ENCODE assay signal across 31 cellular contexts in genomic region chr15:96768435-96768789, GRCh38.
"Had no signal": no experiment of that assay in that cellular context is flagged by ENCODE, and none has a peak within 500 bp of the region (broad histone marks: within the 10 kb centered on the region; RNA-seq: fewer than 3 reads in every experiment).

No MANE protein-coding gene starts in this region.

- H3K9me3 ChIP-seq: SJCRH30 had no signal

- H3K4me1 ChIP-seq: SJCRH30 had no signal

- H3K9me3 Mint-ChIP-seq: activated CD4-positive, alpha-beta T cell treated with anti-CD3 and anti-CD28 coated beads, Interleukin-2, amount 10 ng/mL, durations not matched to agents 7 days and 5 days; activated naive CD4-positive, alpha-beta T cell treated with anti-CD3 and anti-CD28 coated beads, Interleukin-2, amount 10 ng/mL, durations not matched to agents 7 days and 5 days; activated naive CD8-positive, alpha-beta T cell treated with anti-CD3 and anti-CD28 coated beads for 36 hours; activated T-cell treated with anti-CD3 and anti-CD28 coated beads, Interleukin-2, amount 50 U/mL, for 24 hours; activated T-helper 2 cell treated with anti-CD3 and anti-CD28 coated beads, Interferon-gamma antibody, Interleukin-2, Interleukin-4, amounts not matched to agents 10 μg/mL and 5 μg/mL and 100 μg/mL, durations not matched to agents 14 hours and 24 hours and 36 hours; central memory CD8-positive, alpha-beta T cell had no signal

- H3K4me3 Mint-ChIP-seq: activated CD4-positive, alpha-beta T cell treated with anti-CD3 and anti-CD28 coated beads for 36 hours; activated CD4-positive, alpha-beta T cell treated with anti-CD3 and anti-CD28 coated beads, Interleukin-2, amount 10 ng/mL, durations not matched to agents 7 days and 5 days; activated CD8-positive, alpha-beta T cell treated with anti-CD3 and anti-CD28 coated beads, Interleukin-2, amount 10 ng/mL, durations not matched to agents 7 days and 5 days; activated naive CD4-positive, alpha-beta T cell treated with anti-CD3 and anti-CD28 coated beads, Interleukin-2, amount 10 ng/mL, durations not matched to agents 7 days and 5 days; activated naive CD8-positive, alpha-beta T cell treated with anti-CD3 and anti-CD28 coated beads for 36 hours; activated T-cell treated with anti-CD3 and anti-CD28 coated beads, Interleukin-2, amount 50 U/mL, for 24 hours; central memory CD8-positive, alpha-beta T cell; T-helper 1 cell treated with Interleukin-12 subunit alpha and Interleukin-12 subunit beta and Interleukin-4 antibody, amounts not matched to agents 30 μg/mL and 1 μg/mL, for 36 hours; T-helper 2 cell treated with Interferon-gamma antibody and Interleukin-4, amounts not matched to agents 5 μg/mL and 100 μg/mL, for 36 hours; WTC11 had no signal

- H3K4me3 ChIP-seq: K562, SJCRH30, SK-N-MC had no signal

- H3K36me3 ChIP-seq: brain microvascular endothelial cell, SJCRH30 had no signal

- DNase-seq: activated CD4-positive, alpha-beta T cell treated with anti-CD3 and anti-CD28 coated beads for 36 hours; activated CD4-positive, alpha-beta T cell treated with anti-CD3 and anti-CD28 coated beads, Interleukin-2, amount 10 ng/mL, durations not matched to agents 7 days and 5 days; activated CD4-positive, alpha-beta T cell treated with anti-CD3 and anti-CD28 coated beads, Interleukin-2, amount 50 U/mL, for 48 hours; activated CD8-positive, alpha-beta T cell treated with anti-CD3 and anti-CD28 coated beads, Interleukin-2, amount 10 ng/mL, durations not matched to agents 7 days and 5 days; activated gamma-delta T cell treated with Interleukin-2 at 50 U/mL for 16 hours; activated naive CD4-positive, alpha-beta T cell treated with anti-CD3 and anti-CD28 coated beads, Interleukin-2, amount 10 ng/mL, durations not matched to agents 7 days and 5 days; activated naive CD8-positive, alpha-beta T cell treated with anti-CD3 and anti-CD28 coated beads for 36 hours; activated T-cell treated with anti-CD3 and anti-CD28 coated beads, Interleukin-2, amount 50 U/mL, for 24 hours; amniotic stem cell; aorta; NCI-H1092 treated with DMSO at 0.1 percent for 48 hours; NCI-H1417; NCI-H146; NCI-H187; NCI-H2029 treated with DMSO at 0.1 percent for 48 hours; NCI-H2107; NCI-H2171; NCI-H510A; NCI-H526; NCI-H748 treated with DMSO at 0.1 percent for 48 hours; NK-92 treated with Interleukin-12 subunit alpha and Interleukin-12 subunit beta, amount 100 ng/mL, for 24 hours; SHP77; SJCRH30 had no signal

- H3K4me1 Mint-ChIP-seq: activated CD4-positive, alpha-beta T cell treated with anti-CD3 and anti-CD28 coated beads for 36 hours; activated CD4-positive, alpha-beta T cell treated with anti-CD3 and anti-CD28 coated beads, Interleukin-2, amount 10 ng/mL, durations not matched to agents 7 days and 5 days; activated naive CD4-positive, alpha-beta T cell treated with anti-CD3 and anti-CD28 coated beads, Interleukin-2, amount 10 ng/mL, durations not matched to agents 7 days and 5 days; activated naive CD8-positive, alpha-beta T cell treated with anti-CD3 and anti-CD28 coated beads for 36 hours; central memory CD8-positive, alpha-beta T cell had no signal

- H3K36me3 Mint-ChIP-seq: activated naive CD4-positive, alpha-beta T cell treated with anti-CD3 and anti-CD28 coated beads, Interleukin-2, amount 10 ng/mL, durations not matched to agents 7 days and 5 days; activated naive CD8-positive, alpha-beta T cell treated with anti-CD3 and anti-CD28 coated beads for 36 hours had no signal

- H3K27ac Mint-ChIP-seq: activated CD4-positive, alpha-beta T cell treated with anti-CD3 and anti-CD28 coated beads for 36 hours; activated CD4-positive, alpha-beta T cell treated with anti-CD3 and anti-CD28 coated beads, Interleukin-2, amount 10 ng/mL, durations not matched to agents 7 days and 5 days; activated CD8-positive, alpha-beta T cell treated with anti-CD3 and anti-CD28 coated beads, Interleukin-2, amount 10 ng/mL, durations not matched to agents 7 days and 5 days; activated naive CD4-positive, alpha-beta T cell treated with anti-CD3 and anti-CD28 coated beads, Interleukin-2, amount 10 ng/mL, durations not matched to agents 7 days and 5 days; activated naive CD8-positive, alpha-beta T cell treated with anti-CD3 and anti-CD28 coated beads for 36 hours; activated T-cell treated with anti-CD3 and anti-CD28 coated beads, Interleukin-2, amount 50 U/mL, for 24 hours; activated T-helper 2 cell treated with anti-CD3 and anti-CD28 coated beads, Interferon-gamma antibody, Interleukin-2, Interleukin-4, amounts not matched to agents 10 μg/mL and 5 μg/mL and 100 μg/mL, durations not matched to agents 14 hours and 24 hours and 36 hours; T-helper 1 cell treated with Interleukin-12 subunit alpha and Interleukin-12 subunit beta and Interleukin-4 antibody, amounts not matched to agents 30 μg/mL and 1 μg/mL, for 36 hours; T-helper 2 cell treated with Interferon-gamma antibody and Interleukin-4, amounts not matched to agents 5 μg/mL and 100 μg/mL, for 36 hours; WTC11 had no signal

- H3K27me3 ChIP-seq: brain microvascular endothelial cell, SJCRH30 had no signal

- H3K27ac ChIP-seq: brain microvascular endothelial cell, SJCRH30, SK-N-MC had no signal

- H3K27me3 Mint-ChIP-seq: activated CD4-positive, alpha-beta T cell treated with anti-CD3 and anti-CD28 coated beads for 36 hours; activated CD4-positive, alpha-beta T cell treated with anti-CD3 and anti-CD28 coated beads, Interleukin-2, amount 10 ng/mL, durations not matched to agents 7 days and 5 days; activated naive CD4-positive, alpha-beta T cell treated with anti-CD3 and anti-CD28 coated beads, Interleukin-2, amount 10 ng/mL, durations not matched to agents 7 days and 5 days; activated naive CD8-positive, alpha-beta T cell treated with anti-CD3 and anti-CD28 coated beads for 36 hours; central memory CD8-positive, alpha-beta T cell had no signal
